In genomic region chr20:6908673-6909072, GRCh38 we compare ENCODE assay signal across 15 cellular contexts.
DNase-seq lines count a peak whose midpoint lies in the region; ATAC-seq and TF ChIP-seq lines count a peak whose summit lies in the region.
"Had no signal": no experiment of that assay in that cellular context is flagged by ENCODE, and none has a peak within 500 bp of the region (broad histone marks: within the 10 kb centered on the region; RNA-seq: fewer than 3 reads in every experiment).

No MANE protein-coding gene starts in this region.

- H3K36me3 Mint-ChIP-seq in WTC11: no peaks in the 10 kb centered on the region

- H3K4me1 Mint-ChIP-seq in WTC11: peaks cover 47% of the 10 kb centered on the region

- peaks cover 37% of the 10 kb centered on the region for H3K4me1 ChIP-seq in HUES48 (ENCODE audit: control insufficient read depth, insufficient read depth, low read length)
- H3K4me1 ChIP-seq in iPS-18a (ENCODE audit: control insufficient read depth, low read depth, low read length): peaks cover 40% of the 10 kb centered on the region
- H3K4me1 ChIP-seq in right lobe of liver: no peaks in the 10 kb centered on the region
- H3K4me1 ChIP-seq: A549 had no signal

- H3K4me3 Mint-ChIP-seq in WTC11: peak overlapping the region; percentile 20; the same call in 1 of the 2 replicates

- peak; percentile 96 for ATAC-seq in WTC11
- no peak for ATAC-seq in right lobe of liver
- ATAC-seq: A549 had no signal

- H3K27ac Mint-ChIP-seq in WTC11: peak overlapping the region; percentile 96

- DNase-seq in DMS79 (lab: John Stamatoyannopoulos, UW) (peak; percentile 84), WTC11 (ENCODE audit: low spot score) (peak; percentile 18), NCI-H1694 (lab: John Stamatoyannopoulos, UW) (no peak), NCI-H748 treated with DMSO at 0.1 percent for 48 hours (lab: John Stamatoyannopoulos, UW) (no peak), right lobe of liver (no peak), foreskin fibroblast (no peak)
- DNase-seq: DMS153, MM.1S, NCI-H1436 treated with DMSO at 0.1 percent for 48 hours, NCI-H446, SIG-M5 had no signal

- CTCF ChIA-PET in WTC11 (lab: Charles Lee): interaction anchor here (0.6 to 1.5 kb wide), 5 partner anchors 8 to 1851 kb away, joined by 3 to 8 read pairs (median 4); no protein-coding TSS in a partner anchor

- H3K9ac ChIP-seq in HUES48 (ENCODE audit: low read depth, low read length) (0 out of 2 replicates have a peak overlapping the region, but pooled peaks have one; percentile 8), iPS-18a (ENCODE audit: low read length) (no peak overlapping the region)

- no peaks in the 10 kb centered on the region for H3K27me3 Mint-ChIP-seq in WTC11 (ENCODE audit: low read depth)

- TF ChIP-seq CTCF in WTC11 (IDR thresholded peaks at IDR 0.05) (no peak), right lobe of liver (IDR thresholded peaks at IDR 0.05) (no peak), foreskin fibroblast (IDR thresholded peaks at IDR 0.05; ENCODE audit: low read depth, low read length) (no peak)

- no peak overlapping the region; the same call in 1 of the 2 replicates for H3K4me3 ChIP-seq in HUES48 (ENCODE audit: low read depth, low read length)
- no peak overlapping the region for H3K4me3 ChIP-seq in iPS-18a (ENCODE audit: low read length)
- H3K4me3 ChIP-seq in right lobe of liver: no peak overlapping the region
- H3K4me3 ChIP-seq in foreskin fibroblast (ENCODE audit: low read depth in 1 of 2, low read length in 2 of 2): no peak overlapping the region
- H3K4me3 ChIP-seq: A549 had no signal

- peaks cover 11% of the 10 kb centered on the region for H3K9me3 Mint-ChIP-seq in WTC11

- no peaks in the 10 kb centered on the region for H3K27me3 ChIP-seq in HUES48 (ENCODE audit: control insufficient read depth, insufficient read depth, low read length)
- H3K27me3 ChIP-seq in iPS-18a (ENCODE audit: control insufficient read depth, insufficient read depth, low read length): no peaks in the 10 kb centered on the region
- no peaks in the 10 kb centered on the region for H3K27me3 ChIP-seq in right lobe of liver

- intact Hi-C loops in right lobe of liver (cut with DNase I): no loop called here

- no peaks in the 10 kb centered on the region for H3K36me3 ChIP-seq in HUES48 (ENCODE audit: control insufficient read depth, insufficient read depth, low read length)
- H3K36me3 ChIP-seq in iPS-18a (ENCODE audit: control insufficient read depth, low read depth, low read length): no peaks in the 10 kb centered on the region
- H3K36me3 ChIP-seq in right lobe of liver: no peaks in the 10 kb centered on the region

- 63% methylated on average over 2 of the region's 2 CpGs for whole genome bisulfite sequencing in right lobe of liver (ENCODE audit: insufficient coverage, low coverage, low lambda C conversion rate, missing lambda C conversion rate)

- H3K9me3 ChIP-seq in HUES48 (ENCODE audit: control insufficient read depth, insufficient read depth, low read length) (no peaks in the 10 kb centered on the region), iPS-18a (ENCODE audit: control insufficient read depth, low read depth, low read length) (no peaks in the 10 kb centered on the region), right lobe of liver (no peaks in the 10 kb centered on the region)

- POLR2A ChIA-PET in WTC11 (lab: Charles Lee): no interaction called here

- no peak for TF ChIP-seq POLR2A in right lobe of liver (IDR thresholded peaks at IDR 0.05)

- H3K27ac ChIP-seq in HUES48 (ENCODE audit: low read depth, low read length): peak overlapping the region; percentile 87
- H3K27ac ChIP-seq in iPS-18a (ENCODE audit: low read length): peak overlapping the region; percentile 62
- no peak overlapping the region for H3K27ac ChIP-seq in right lobe of liver
- H3K27ac ChIP-seq: A549, C4-2B had no signal

TF ChIP-seq in WTC11, 78 proteins besides CTCF, POLR2A, EP300 and RAD21:
- peak; percentile 76 for TF ChIP-seq ZNF423 (CRISPR knock-in tag; IDR thresholded peaks at IDR 0.05)
- 0 out of 2 replicates have a peak, but pooled peaks have one; percentile 33 for TF ChIP-seq TEAD1 (CRISPR knock-in tag; IDR thresholded peaks at IDR 0.05)
- TF ChIP-seq ZNF317 (CRISPR knock-in tag; IDR thresholded peaks at IDR 0.05; ENCODE audit: borderline replicate concordance, low read depth): no peak

Comparison
In these comparisons a context has a peak if more than half of its experiments do, and no peak if none do; other contexts are left out.
1. DNase-seq: peak in DMS79 (single experiment) and WTC11 (single experiment); none in NCI-H1694 (single experiment), NCI-H748 treated with DMSO at 0.1 percent for 48 hours (single experiment), right lobe of liver (0 of 3) and foreskin fibroblast (0 of 2).
2. H3K27ac ChIP-seq: peak in HUES48 (single experiment) and iPS-18a (single experiment); none in right lobe of liver (0 of 3).